ENCODE assay signal across 24 cellular contexts in the genomic region with DNA sequence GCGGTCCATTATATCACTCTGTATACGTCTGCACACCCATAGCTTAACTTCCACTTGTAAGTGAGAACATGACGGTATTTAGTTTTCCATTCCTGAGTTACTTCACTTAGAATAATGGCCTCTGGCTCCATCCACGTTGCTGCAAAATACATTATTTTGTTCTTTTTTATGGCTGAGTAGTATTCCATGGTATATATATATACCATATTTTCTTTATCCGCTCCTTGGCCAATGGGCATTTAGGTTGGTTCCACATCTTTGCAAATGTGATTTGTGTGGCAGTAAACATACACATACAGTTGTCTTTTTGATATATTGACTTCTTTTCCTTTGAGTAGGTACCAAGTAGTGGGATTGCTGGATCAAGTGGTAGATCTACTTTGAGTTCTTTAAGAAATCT.
"Had no signal": no experiment of that assay in that cellular context is flagged by ENCODE, and none has a peak within 500 bp of the region (broad histone marks: within the 10 kb centered on the region; RNA-seq: fewer than 3 reads in every experiment).

No MANE protein-coding gene starts in this region.

- H2AFZ ChIP-seq: hepatocyte had no signal

- ATAC-seq: effector memory CD8-positive, alpha-beta T cell; esophagus mucosa; foreskin keratinocyte; gastrocnemius medialis; gastroesophageal sphincter; heart left ventricle; heart right ventricle had no signal

- H3K9me3 ChIP-seq: colonic mucosa, esophagus muscularis mucosa, esophagus squamous epithelium, gastrocnemius medialis, gastroesophageal sphincter, heart right ventricle had no signal

- H3K36me3 ChIP-seq: colonic mucosa, esophagus muscularis mucosa, esophagus squamous epithelium, gastrocnemius medialis, gastroesophageal sphincter, heart left ventricle, heart right ventricle had no signal

- H3K27ac ChIP-seq: colonic mucosa, coronary artery, dorsolateral prefrontal cortex, epithelial cell of prostate, foreskin keratinocyte, gastrocnemius medialis, heart left ventricle, heart right ventricle, hepatocyte had no signal

- H3K4me1 ChIP-seq: colonic mucosa had no signal

- H3K27me3 ChIP-seq: colonic mucosa, dorsolateral prefrontal cortex, esophagus muscularis mucosa, esophagus squamous epithelium, foreskin keratinocyte, gastrocnemius medialis, gastroesophageal sphincter, heart left ventricle, heart right ventricle, hepatocyte had no signal

- H3K4me2 ChIP-seq: hepatocyte had no signal

- DNase-seq: colonic mucosa; cortex of kidney; dermis blood vessel endothelial cell; dorsolateral prefrontal cortex; effector CD4-positive, alpha-beta T cell; effector CD8-positive, alpha-beta T cell; effector memory CD4-positive, alpha-beta T cell; effector memory CD8-positive, alpha-beta T cell; endodermal cell; erythroblast; esophagus squamous epithelium; foreskin fibroblast; foreskin keratinocyte; foreskin melanocyte; gastrocnemius medialis; glutamatergic neuron; heart left ventricle; heart right ventricle had no signal

- H3K4me3 ChIP-seq: colonic mucosa, coronary artery, dorsolateral prefrontal cortex, esophagus muscularis mucosa, esophagus squamous epithelium, gastrocnemius medialis, gastroesophageal sphincter, heart left ventricle, heart right ventricle, hepatocyte had no signal
